10 cellular contexts compared by ENCODE assay signal in the genomic region with DNA sequence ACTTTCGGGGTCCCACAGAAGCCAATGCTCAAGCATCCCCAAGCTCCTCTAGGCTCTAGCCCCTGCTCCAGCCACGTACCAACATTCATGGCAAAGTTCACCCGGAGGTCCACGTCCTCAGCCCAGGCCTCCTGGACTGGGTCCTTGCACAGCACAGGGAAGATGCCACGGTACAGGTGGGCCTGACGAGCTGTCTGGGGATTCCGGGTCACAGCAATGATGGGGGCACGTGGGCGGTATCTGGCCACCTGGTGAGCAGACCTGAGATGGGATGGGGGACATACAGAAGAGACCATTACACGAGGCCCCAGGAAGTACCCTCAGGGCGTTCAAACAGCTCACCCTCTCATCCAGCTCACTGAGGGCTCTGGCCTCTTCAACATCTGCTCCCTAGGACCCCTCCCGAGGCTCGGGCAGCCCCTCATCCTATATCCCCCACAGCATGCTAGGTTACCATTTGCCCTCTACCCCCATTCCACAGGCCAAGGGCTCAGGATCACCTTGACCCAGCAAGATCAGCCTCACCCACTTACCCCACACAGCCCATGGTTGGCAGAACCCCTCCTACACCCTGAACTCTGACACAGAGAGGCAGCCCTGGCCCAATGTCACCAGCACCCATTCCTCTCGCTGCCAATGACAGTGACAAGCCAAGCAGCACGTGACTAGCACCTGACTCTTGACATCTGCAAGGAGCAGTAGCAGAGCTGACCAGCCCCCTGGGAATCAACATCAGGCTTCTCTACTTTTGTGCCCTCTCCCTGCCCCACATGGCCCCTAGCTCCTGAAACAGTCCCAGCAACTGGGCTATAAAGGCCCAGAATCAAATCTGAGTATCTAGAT. TPM values are rescaled to one million over a fixed set of nuclear protein-coding genes. Genes with fewer than 3 reads are reported as not detected.
A peak's percentile ranks its signal among the peaks of the same experiment; 100 is the strongest.
DNase-seq lines count a peak whose midpoint lies in the region; TF ChIP-seq lines count a peak whose summit lies in the region.
"Had no signal": no experiment of that assay in that cellular context is flagged by ENCODE, and none has a peak within 500 bp of the region (broad histone marks: within the 10 kb centered on the region; RNA-seq: fewer than 3 reads in every experiment).

No MANE protein-coding gene starts in this region.

- H3K4me1 Mint-ChIP-seq in CD8-positive, alpha-beta memory T cell, result peaks cover 0 to 17% (median 5%) of the 10 kb centered on the region in 3 donors
- H3K4me1 Mint-ChIP-seq in brain, result peaks cover 58% of the 10 kb centered on the region

- CTCF ChIA-PET in CD8-positive, alpha-beta memory T cell (lab: Charles Lee), result interaction anchor here (0.6 to 5.1 kb wide), 28 partner anchors 10 to 470 kb away, joined by 3 to 51 read pairs (median 4); a partner anchor contains a TSS
- CTCF ChIA-PET in GM10248 (lab: Yijun Ruan, JAX), result interaction anchor here (0.8 to 5.2 kb wide), 21 partner anchors 10 to 471 kb away, joined by 3 to 31 read pairs (median 4); no protein-coding TSS in a partner anchor

- no peak overlapping the region for H3K4me3 ChIP-seq in CD8-positive, alpha-beta memory T cell (ENCODE audit: low read length)
- H3K4me3 ChIP-seq in KMS-11 (IDR thresholded peaks at IDR 0.05; ENCODE audit: insufficient read depth, low read depth, low read length) (no peak overlapping the region), osteoblast (ENCODE audit: insufficient read depth, low read length) (no peak overlapping the region), thyroid gland (replicated peaks in 1 of 3) (no peak overlapping the region)
- H3K4me3 ChIP-seq: neural progenitor cell had no signal

- H3K36me3 Mint-ChIP-seq in CD8-positive, alpha-beta memory T cell, result peaks cover 0 to 76% (median 8%) of the 10 kb centered on the region in 3 donors
- H3K36me3 Mint-ChIP-seq in brain, result peaks cover 62% of the 10 kb centered on the region

- no peak overlapping the region for H3K27ac ChIP-seq in CD8-positive, alpha-beta memory T cell (ENCODE audit: low read depth, low read length)
- H3K27ac ChIP-seq in KMS-11 (peak overlapping the region; percentile 32; the same call in 1 of the 2 replicates), osteoblast (ENCODE audit: low read depth, low read length) (no peak overlapping the region), thyroid gland (peak overlapping the region in 1 of 3 donors; percentile 36)
- H3K27ac ChIP-seq: neural progenitor cell had no signal

- no peak overlapping the region for H3K9ac ChIP-seq in KMS-11
- H3K9ac ChIP-seq: neural progenitor cell had no signal

- H4K20me1 ChIP-seq in KMS-11 (ENCODE audit: insufficient read depth), result 0 out of 2 replicates have a peak, but pooled peaks cover 10% of the 10 kb centered on the region
- peaks cover 78% of the 10 kb centered on the region for H4K20me1 ChIP-seq in osteoblast (ENCODE audit: insufficient read depth, low read length)

- no peaks in the 10 kb centered on the region for H3K9me3 ChIP-seq in CD8-positive, alpha-beta memory T cell (ENCODE audit: low read length)
- H3K9me3 ChIP-seq in osteoblast (ENCODE audit: low read depth, low read length) (no peaks in the 10 kb centered on the region), thyroid gland (no peaks in the 10 kb centered on the region)

- H3K4me1 ChIP-seq in CD8-positive, alpha-beta memory T cell (ENCODE audit: insufficient read depth, low read length), result no peaks in the 10 kb centered on the region
- H3K4me1 ChIP-seq in KMS-11 (ENCODE audit: low read depth, poor library complexity, severe bottlenecking) (peaks cover 49% of the 10 kb centered on the region), osteoblast (ENCODE audit: insufficient read depth, low read length) (peaks cover 21% of the 10 kb centered on the region), thyroid gland (peaks cover 6 to 33% of the 10 kb centered on the region in 2 donors)

- 87 to 93% methylated on average over 9 to 15 of the region's 15 CpGs for WGBS in thyroid gland, 2 donors

- H3K27me3 Mint-ChIP-seq in CD8-positive, alpha-beta memory T cell, result peaks cover 15% of the 10 kb centered on the region in 2 donors
- H3K27me3 Mint-ChIP-seq in brain, result peaks cover 24% of the 10 kb centered on the region

- H3K9me3 Mint-ChIP-seq in CD8-positive, alpha-beta memory T cell, result no peaks in the 10 kb centered on the region
- no peaks in the 10 kb centered on the region for H3K9me3 Mint-ChIP-seq in brain

- H3K27ac Mint-ChIP-seq in CD8-positive, alpha-beta memory T cell, result peak overlapping the region in 6 of 8 donors; percentile 50 to 86 (median 60)
- peak overlapping the region in 4 of 5 experiments; percentile 73 to 92 (median 86) for H3K27ac Mint-ChIP-seq in brain
- H3K27ac Mint-ChIP-seq: neural progenitor cell had no signal

- DNase-seq in CD8-positive, alpha-beta memory T cell, result no peak
- DNase-seq in osteoblast (ENCODE audit: insufficient read length, low spot score, missing footprints) (peak; percentile 26), KBM-7 (no peak), thyroid gland (no peak), GM10248 (ENCODE audit: extremely low spot score) (no peak)

- intact Hi-C loops in thyroid gland (cut with DNase I), result loop anchor here (5.0 kb wide), 1 partner anchor 72 kb away; a partner anchor contains a TSS

- in situ Hi-C loops in KBM-7 (cut with MboI; ENCODE audit: low pct_unique_long_range_greater_than_20kb, low sequenced_read_pairs), result no loop called here

- no peaks in the 10 kb centered on the region; the same call in 1 of the 2 replicates for H3K79me2 ChIP-seq in KMS-11 (ENCODE audit: insufficient read depth, low read depth)
- peaks cover 25% of the 10 kb centered on the region for H3K79me2 ChIP-seq in osteoblast (ENCODE audit: insufficient read depth, low read length)

- TF ChIP-seq POLR2A in thyroid gland (IDR thresholded peaks at IDR 0.05), result no peak

- H3K27me3 ChIP-seq in CD8-positive, alpha-beta memory T cell (ENCODE audit: insufficient read depth, low read length, poor library complexity, severe bottlenecking), result peaks cover 8% of the 10 kb centered on the region
- H3K27me3 ChIP-seq in KMS-11 (ENCODE audit: insufficient read depth, low read depth) (no peaks in the 10 kb centered on the region), osteoblast (ENCODE audit: insufficient read depth, low read length) (no peaks in the 10 kb centered on the region), thyroid gland (no peaks in the 10 kb centered on the region)

- H3K4me3 Mint-ChIP-seq in CD8-positive, alpha-beta memory T cell, result no peak overlapping the region
- H3K4me3 Mint-ChIP-seq in brain, result peak overlapping the region in 2 of 5 experiments; percentile 12
- H3K4me3 Mint-ChIP-seq: neural progenitor cell had no signal

- POLR2A ChIA-PET in CD8-positive, alpha-beta memory T cell (lab: Charles Lee), result interaction anchor here (0.9 kb wide), 1 partner anchor 28 kb away, joined by 3 read pairs; no protein-coding TSS in a partner anchor
- POLR2A ChIA-PET in GM10248 (lab: Yijun Ruan, JAX), result interaction anchor here (0.5 to 2.4 kb wide), 3 partner anchors 26 to 414 kb away, joined by 3 to 8 read pairs (median 4); no protein-coding TSS in a partner anchor

- H3K4me2 ChIP-seq in KMS-11, result no peak overlapping the region
- no peak overlapping the region for H3K4me2 ChIP-seq in osteoblast (ENCODE audit: insufficient read depth, low read length)
- H3K4me2 ChIP-seq: neural progenitor cell had no signal

- no peak overlapping the region for H2AFZ ChIP-seq in KMS-11 (ENCODE audit: low read depth)
- H2AFZ ChIP-seq in osteoblast (ENCODE audit: low read length), result no peak overlapping the region
- H2AFZ ChIP-seq: neural progenitor cell had no signal

- peaks cover 58% of the 10 kb centered on the region for H3K36me3 ChIP-seq in CD8-positive, alpha-beta memory T cell (ENCODE audit: insufficient read depth, low read length)
- H3K36me3 ChIP-seq in KMS-11 (ENCODE audit: insufficient read depth), result peaks cover 32% of the 10 kb centered on the region; the same call in 1 of the 2 replicates
- H3K36me3 ChIP-seq in osteoblast (ENCODE audit: insufficient read depth, low read length), result peaks cover 76% of the 10 kb centered on the region
- H3K36me3 ChIP-seq in thyroid gland, result peaks cover 40 to 41% of the 10 kb centered on the region in 2 donors

- TF ChIP-seq CTCF in KMS-11 (conservative IDR thresholded peaks at IDR 0.05; ENCODE audit: low read depth, low read length), result no peak
- no peak for TF ChIP-seq CTCF in brain (conservative IDR thresholded peaks at IDR 0.05)
- no peak for TF ChIP-seq CTCF in osteoblast (IDR thresholded peaks at IDR 0.05; ENCODE audit: extremely low read depth, low read depth, low read length)
- TF ChIP-seq CTCF in thyroid gland (IDR thresholded peaks at IDR 0.05), result no peak
- no peak for TF ChIP-seq CTCF in GM10248 (IDR thresholded peaks at IDR 0.05; ENCODE audit: control extremely low read depth, extremely low read depth, low read depth, missing control alignments)

RNA-seq across cellular contexts. Expression of a gene that starts 3.0 kb away (rescaled TPM):
- total RNA-seq in CD8-positive, alpha-beta memory T cell, result not detected
- polyA plus RNA-seq in CD8-positive, alpha-beta memory T cell, result not detected
- 3.0 TPM for polyA plus RNA-seq in brain (ENCODE audit: insufficient read depth, low read depth, low replicate concordance)
- total RNA-seq in osteoblast, result not detected in 2 replicates
- total RNA-seq in thyroid gland, result 10 to 100 TPM in 1 of 4 donors, 1 to 10 TPM in 3; 8.8 to 26.9 (median 9.0) TPM
- total RNA-seq: Daoy, LHCN-M2 had no signal

RNA-seq across cellular contexts. Expression of a gene that starts 30.4 kb away (rescaled TPM):
- 1,000 to 10,000 TPM; 2,146 to 2,187 TPM for total RNA-seq in CD8-positive, alpha-beta memory T cell
- 337 TPM for polyA plus RNA-seq in CD8-positive, alpha-beta memory T cell
- 979 TPM for polyA plus RNA-seq in brain (ENCODE audit: insufficient read depth, low read depth, low replicate concordance)
- total RNA-seq in osteoblast (1,919 and 2,299 TPM in 2 replicates), thyroid gland (100 to 1,000 TPM; 270 to 587 (median 340) TPM)
